ENCODE assay signal across 8 cellular contexts in genomic region chr18:23967321-23968089, GRCh38. TPM values are rescaled to one million over a fixed set of nuclear protein-coding genes. Genes with fewer than 3 reads are reported as not detected.
DNase-seq lines count a peak whose midpoint lies in the region; ATAC-seq lines count a peak whose summit lies in the region.

No MANE protein-coding gene starts in this region.

- DNase-seq in NCI-H2227 treated with DMSO at 0.1 percent for 48 hours (lab: John Stamatoyannopoulos, UW) (peak; percentile 68), left colon (no peak), NCI-H2029 (lab: John Stamatoyannopoulos, UW) (no peak)
- no peak for DNase-seq in stimulated activated naive CD4-positive, alpha-beta T cell treated with Interleukin-2 at 50 U/mL for 16 hours (lab: John Stamatoyannopoulos, UW)

- intact Hi-C loops in left colon (cut with DNase I, micrococcal nuclease), result no loop called here

- peak; percentile 81 for ATAC-seq in GM18867 (IDR thresholded peaks at IDR 0.05; ENCODE audit: unreplicated experiment)
- peak; percentile 65 for ATAC-seq in HG02588 (IDR thresholded peaks at IDR 0.05; ENCODE audit: unreplicated experiment)
- peak; percentile 28 for ATAC-seq in left colon
- ATAC-seq in GM21717 (IDR thresholded peaks at IDR 0.05; ENCODE audit: unreplicated experiment), result no peak
- no peak for ATAC-seq in HG03095 (IDR thresholded peaks at IDR 0.05; ENCODE audit: unreplicated experiment)

RNA-seq across cellular contexts. Expression of gene TTC39C, which starts 47.0 kb away (rescaled TPM):
- 1 to 10 TPM; 8.5 to 8.7 TPM for total RNA-seq in left colon

Comparison
In these comparisons a context has a peak if more than half of its experiments do, and no peak if none do; other contexts are left out.
1. ATAC-seq: peak in GM18867 (single experiment), HG02588 (single experiment) and left colon (single experiment); none in GM21717 (single experiment) and HG03095 (single experiment).